ENCODE assay signal across 9 cellular contexts in the genomic region with DNA sequence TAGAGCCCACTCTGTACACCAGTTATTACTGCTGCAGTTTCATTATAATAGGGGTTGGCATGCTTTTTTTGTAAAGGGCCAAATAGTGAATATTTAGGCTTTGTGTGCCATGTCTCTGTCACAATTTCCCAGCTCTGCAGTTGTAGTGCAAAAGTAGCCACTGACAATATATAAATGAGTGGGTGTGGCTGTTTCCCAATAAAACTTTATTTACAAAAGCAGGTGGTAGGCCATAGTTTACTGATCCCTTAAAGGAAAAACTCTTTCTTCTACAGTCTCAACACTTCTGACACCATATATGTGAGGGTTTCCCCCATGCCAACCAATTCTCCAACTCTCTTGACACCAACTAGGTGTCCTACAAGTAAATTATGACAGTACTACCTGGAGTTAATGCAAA.
"Had no signal": no experiment of that assay in that cellular context is flagged by ENCODE, and none has a peak within 500 bp of the region (broad histone marks: within the 10 kb centered on the region; RNA-seq: fewer than 3 reads in every experiment).

No MANE protein-coding gene starts in this region.

- H3K4me3 Mint-ChIP-seq: IgD-negative memory B cell had no signal

- H3K4me2 ChIP-seq: KMS-11 had no signal

- H3K9ac ChIP-seq: KMS-11 had no signal

- FAIRE-seq: HepG2, HTR-8/SVneo had no signal

- H3K27ac Mint-ChIP-seq: IgD-negative memory B cell had no signal

- ATAC-seq: HepG2 had no signal

- DNase-seq: IMR-90, Karpas-422, KBM-7, KG1 had no signal

- H3K27ac ChIP-seq: HL-60, KMS-11 had no signal
